In the genomic region with DNA sequence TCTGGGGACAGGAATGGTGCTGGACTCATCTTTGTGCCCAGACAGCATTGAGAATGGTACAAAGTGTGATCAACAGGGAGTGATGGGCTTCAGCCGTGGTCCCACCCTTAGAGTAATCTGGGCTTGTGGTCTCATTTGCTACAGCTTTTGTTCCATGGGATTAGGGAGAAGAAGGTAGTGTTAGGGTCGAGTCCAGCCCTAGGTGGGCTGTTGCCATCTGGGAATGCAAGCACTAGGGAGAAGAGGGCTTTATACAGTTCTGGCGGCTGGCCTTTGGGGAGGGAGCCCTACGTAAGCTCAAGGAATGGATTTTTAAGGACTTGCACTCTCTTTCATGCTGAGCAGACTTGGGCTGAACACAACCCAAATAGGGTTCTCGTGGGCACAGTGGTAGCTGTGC, we compare ENCODE assay signal across 10 cellular contexts. TPM values are rescaled to one million over a fixed set of nuclear protein-coding genes. Genes with fewer than 3 reads are reported as not detected.
DNase-seq lines count a peak whose midpoint lies in the region; ATAC-seq and TF ChIP-seq lines count a peak whose summit lies in the region.
"Had no signal": no experiment of that assay in that cellular context is flagged by ENCODE, and none has a peak within 500 bp of the region (broad histone marks: within the 10 kb centered on the region; RNA-seq: fewer than 3 reads in every experiment).

No MANE protein-coding gene starts in this region.

- H3K4me3 Mint-ChIP-seq in activated naive CD4-positive, alpha-beta T cell treated with anti-CD3 and anti-CD28 coated beads for 36 hours, result no peak overlapping the region
- peak overlapping the region; percentile 67 for H3K4me3 Mint-ChIP-seq in dendritic cell treated with granulocyte-macrophage colony-stimulating factor and Interleukin-4, amounts not matched to agents 40 ng/mL and 50 ng/mL, for 4 days
- H3K4me3 Mint-ChIP-seq in naive B cell (peak overlapping the region in 7 of 8 donors; percentile 36 to 86 (median 78)), type B pancreatic cell (peak overlapping the region; percentile 92)

- no peak overlapping the region for H3K27ac Mint-ChIP-seq in activated naive CD4-positive, alpha-beta T cell treated with anti-CD3 and anti-CD28 coated beads for 36 hours
- H3K27ac Mint-ChIP-seq in dendritic cell treated with granulocyte-macrophage colony-stimulating factor and Interleukin-4, amounts not matched to agents 40 ng/mL and 50 ng/mL, for 4 days, result peak overlapping the region; percentile 93
- H3K27ac Mint-ChIP-seq in naive B cell (peak overlapping the region in 2 of 6 donors; percentile 5 to 90), type B pancreatic cell (peak overlapping the region; percentile 72)

- intact Hi-C loops in activated naive CD4-positive, alpha-beta T cell treated with anti-CD3 and anti-CD28 coated beads for 36 hours (cut with micrococcal nuclease), result loop anchor here (5.0 kb wide), 1 partner anchor 53 kb away; no protein-coding TSS in a partner anchor
- intact Hi-C loops in dendritic cell treated with granulocyte-macrophage colony-stimulating factor and Interleukin-4, amounts not matched to agents 40 ng/mL and 50 ng/mL, for 4 days (cut with micrococcal nuclease), result loop anchor here (5.0 kb wide), 1 partner anchor 37 kb away; no protein-coding TSS in a partner anchor

- no peaks in the 10 kb centered on the region for H3K36me3 Mint-ChIP-seq in activated naive CD4-positive, alpha-beta T cell treated with anti-CD3 and anti-CD28 coated beads for 36 hours (ENCODE audit: low read depth)
- peaks cover 8% of the 10 kb centered on the region for H3K36me3 Mint-ChIP-seq in dendritic cell treated with granulocyte-macrophage colony-stimulating factor and Interleukin-4, amounts not matched to agents 40 ng/mL and 50 ng/mL, for 4 days (ENCODE audit: low read depth)
- H3K36me3 Mint-ChIP-seq in naive B cell (peaks cover 4 to 18% of the 10 kb centered on the region in 2 donors), type B pancreatic cell (peaks cover 46% of the 10 kb centered on the region)

- TF ChIP-seq CTCF in type B pancreatic cell (conservative IDR thresholded peaks at IDR 0.05), result no peak

- DNase-seq in activated naive CD4-positive, alpha-beta T cell treated with anti-CD3 and anti-CD28 coated beads for 36 hours, result peak; percentile 1
- no peak for DNase-seq in activated naive CD4-positive, alpha-beta T cell treated with anti-CD3 and anti-CD28 coated beads, Interleukin-2, amount 50 U/mL, for 16 hours
- DNase-seq in naive B cell (no peak), type B pancreatic cell (ENCODE audit: extremely low spot score, unreplicated experiment) (no peak), NCI-H446 treated with DMSO at 0.1 percent for 48 hours (lab: John Stamatoyannopoulos, UW) (no peak)
- DNase-seq: cerebellar nuclear complex, NCI-H524 treated with DMSO at 0.1 percent for 48 hours had no signal

- H3K27me3 Mint-ChIP-seq in activated naive CD4-positive, alpha-beta T cell treated with anti-CD3 and anti-CD28 coated beads for 36 hours (ENCODE audit: low read depth), result peaks cover 15% of the 10 kb centered on the region
- H3K27me3 Mint-ChIP-seq in dendritic cell treated with granulocyte-macrophage colony-stimulating factor and Interleukin-4, amounts not matched to agents 40 ng/mL and 50 ng/mL, for 4 days, result no peaks in the 10 kb centered on the region
- peaks cover 12 to 37% (median 36%) of the 10 kb centered on the region in 3 donors for H3K27me3 Mint-ChIP-seq in naive B cell
- no peaks in the 10 kb centered on the region for H3K27me3 Mint-ChIP-seq in type B pancreatic cell

- ATAC-seq in naive B cell (ENCODE audit: low read depth in 2 of 2), result no peak
- no peak for ATAC-seq in HG03342 (IDR thresholded peaks at IDR 0.05; ENCODE audit: unreplicated experiment)
- ATAC-seq in GM19467 (IDR thresholded peaks at IDR 0.05; ENCODE audit: unreplicated experiment), result no peak

- H3K9me3 Mint-ChIP-seq in activated naive CD4-positive, alpha-beta T cell treated with anti-CD3 and anti-CD28 coated beads for 36 hours, result peaks cover 12% of the 10 kb centered on the region
- H3K9me3 Mint-ChIP-seq in dendritic cell treated with granulocyte-macrophage colony-stimulating factor and Interleukin-4, amounts not matched to agents 40 ng/mL and 50 ng/mL, for 4 days, result no peaks in the 10 kb centered on the region
- H3K9me3 Mint-ChIP-seq in naive B cell, result peaks cover 7 to 18% (median 15%) of the 10 kb centered on the region in 7 donors
- H3K9me3 Mint-ChIP-seq in type B pancreatic cell, result peaks cover 24% of the 10 kb centered on the region

- H3K4me1 Mint-ChIP-seq in activated naive CD4-positive, alpha-beta T cell treated with anti-CD3 and anti-CD28 coated beads for 36 hours (ENCODE audit: low read depth), result peaks cover 27% of the 10 kb centered on the region
- H3K4me1 Mint-ChIP-seq in dendritic cell treated with granulocyte-macrophage colony-stimulating factor and Interleukin-4, amounts not matched to agents 40 ng/mL and 50 ng/mL, for 4 days (ENCODE audit: low read depth), result peaks cover 75% of the 10 kb centered on the region
- H3K4me1 Mint-ChIP-seq in naive B cell, result peaks cover 25 to 36% (median 31%) of the 10 kb centered on the region in 3 donors
- peaks cover 44% of the 10 kb centered on the region for H3K4me1 Mint-ChIP-seq in type B pancreatic cell (ENCODE audit: unreplicated experiment)

- CTCF ChIA-PET in activated naive CD4-positive, alpha-beta T cell treated with anti-CD3 and anti-CD28 coated beads for 36 hours (lab: Charles Lee), result interaction anchor here (0.8 kb wide), 1 partner anchor 182 kb away, joined by 3 read pairs; no protein-coding TSS in a partner anchor

RNA-seq across cellular contexts. Expression of gene PLEKHG3, which starts 4.9 kb away (rescaled TPM):
- total RNA-seq in activated naive CD4-positive, alpha-beta T cell treated with anti-CD3 and anti-CD28 coated beads for 36 hours, result 1 to 10 TPM in 1 of 2 experiments, under 1 TPM in 1; 0.48 to 1.1 TPM
- polyA plus RNA-seq in naive B cell (ENCODE audit: low read depth in 6 of 6), result not detected
- 64.7 and 83.9 TPM in 2 replicates for total RNA-seq in type B pancreatic cell (ENCODE audit: low replicate concordance)

Comparison
In these comparisons a context has a peak if more than half of its experiments do, and no peak if none do; other contexts are left out.
1. RNA of gene PLEKHG3, which starts 4.9 kb away (total RNA-seq): 64.7 to 83.9 TPM in type B pancreatic cell; 0.48 to 1.1 TPM in activated naive CD4-positive, alpha-beta T cell treated with anti-CD3 and anti-CD28 coated beads for 36 hours; every median in the first group is over 10 times any median in the second.